12 cellular contexts compared by ENCODE assay signal in the genomic region with DNA sequence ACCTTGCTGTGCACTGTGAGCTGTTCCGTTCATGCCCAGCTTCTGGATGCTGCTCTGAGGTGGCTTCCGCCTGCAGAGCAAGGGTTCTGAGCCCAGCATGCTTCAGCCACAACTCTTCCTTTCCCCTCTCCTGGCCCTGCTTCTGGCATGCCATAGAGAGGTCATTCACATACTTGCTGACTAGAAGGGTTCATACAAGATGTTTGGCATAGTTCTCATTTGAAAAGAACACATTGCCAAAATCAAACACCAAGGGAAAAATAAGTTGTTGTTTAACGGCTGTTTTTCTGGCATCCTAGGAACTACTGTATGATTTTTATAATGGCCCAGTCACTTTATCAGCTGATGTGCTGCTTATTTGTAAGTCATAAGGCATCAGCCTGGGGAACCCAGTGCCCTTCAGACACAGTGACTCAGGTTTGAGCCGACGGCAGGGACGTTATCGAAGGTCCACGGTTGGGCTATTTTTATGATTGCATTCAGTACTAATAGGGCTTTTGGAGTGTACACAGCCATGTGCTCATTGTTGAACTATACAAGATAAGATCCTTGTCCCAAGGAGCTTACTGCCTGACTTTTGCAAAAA. TPM values are rescaled to one million over a fixed set of nuclear protein-coding genes. Genes with fewer than 3 reads are reported as not detected.
DNase-seq lines count a peak whose midpoint lies in the region; ATAC-seq, FAIRE-seq and TF ChIP-seq lines count a peak whose summit lies in the region.
"Had no signal": no experiment of that assay in that cellular context is flagged by ENCODE, and none has a peak within 500 bp of the region (broad histone marks: within the 10 kb centered on the region; RNA-seq: fewer than 3 reads in every experiment).

No MANE protein-coding gene starts in this region.

- no peaks in the 10 kb centered on the region for H3K9me1 ChIP-seq in endothelial cell of umbilical vein (replicated peaks; ENCODE audit: control insufficient read depth, extremely low read depth, insufficient read depth, low read length)

- H3K4me1 ChIP-seq in HEK293 (ENCODE audit: control insufficient read depth, insufficient read depth, low read length) (peaks cover 26% of the 10 kb centered on the region), endothelial cell of umbilical vein (ENCODE audit: control insufficient read depth, extremely low read depth, insufficient read depth, low read length) (peaks cover 54% of the 10 kb centered on the region)
- H3K4me1 ChIP-seq: HAP-1 had no signal

- no peak for TF ChIP-seq CTCF in HEK293 (tag by site-specific recombination; IDR thresholded peaks at IDR 0.05)
- no peak for TF ChIP-seq CTCF in endothelial cell of umbilical vein (IDR thresholded peaks at IDR 0.05; ENCODE audit: extremely low read depth in 1 of 2, insufficient read depth in 1 of 2, low read depth in 1 of 2, low read length in 2 of 2)

- H3K36me3 Mint-ChIP-seq in activated naive CD4-positive, alpha-beta T cell treated with anti-CD3 and anti-CD28 coated beads, Interleukin-2, amount 10 ng/mL, durations not matched to agents 7 days and 5 days, result no peaks in the 10 kb centered on the region

- no peak overlapping the region for H3K4me3 Mint-ChIP-seq in activated naive CD4-positive, alpha-beta T cell treated with anti-CD3 and anti-CD28 coated beads, Interleukin-2, amount 10 ng/mL, durations not matched to agents 7 days and 5 days
- H3K4me3 Mint-ChIP-seq: activated naive CD4-positive, alpha-beta T cell treated with anti-CD3 and anti-CD28 coated beads for 36 hours; T-helper 2 cell treated with Interferon-gamma antibody and Interleukin-4, amounts not matched to agents 5 μg/mL and 100 μg/mL, for 36 hours had no signal

- CTCF ChIA-PET in HEK293 (lab: Yijun Ruan, JAX) (interaction anchor here (0.6 to 1.6 kb wide), 4 partner anchors 22 to 251 kb away, joined by 3 to 4 read pairs (median 3); no protein-coding TSS in a partner anchor), endothelial cell of umbilical vein (lab: Charles Lee) (interaction anchor here (0.7 to 1.8 kb wide), 6 partner anchors 60 to 121 kb away, joined by 3 to 10 read pairs (median 4); no protein-coding TSS in a partner anchor)
- CTCF ChIA-PET in activated naive CD4-positive, alpha-beta T cell treated with anti-CD3 and anti-CD28 coated beads, Interleukin-2, amount 10 ng/mL, durations not matched to agents 7 days and 5 days (lab: Charles Lee), result no interaction called here

- no peaks in the 10 kb centered on the region for H4K20me1 ChIP-seq in endothelial cell of umbilical vein (replicated peaks; ENCODE audit: control insufficient read depth, extremely low read depth, insufficient read depth, low read length)

- H3K4me2 ChIP-seq in endothelial cell of umbilical vein (ENCODE audit: insufficient read depth, low read length), result peak overlapping the region; percentile 69

- peak overlapping the region; percentile 91 for H3K9ac ChIP-seq in endothelial cell of umbilical vein (replicated peaks; ENCODE audit: extremely low read depth, insufficient read depth, low read length)

- H3K27ac ChIP-seq in HEK293 (ENCODE audit: extremely low read depth, low read depth, low read length) (peak overlapping the region; percentile 54; the same call in 1 of the 2 replicates), endothelial cell of umbilical vein (ENCODE audit: insufficient read depth, low read depth, low read length) (peak overlapping the region; percentile 97)

- TF ChIP-seq POLR2A in endothelial cell of umbilical vein (IDR thresholded peaks at IDR 0.05; ENCODE audit: low read depth, low read length) (peak; percentile 19), H54 (IDR thresholded peaks at IDR 0.05; ENCODE audit: low read depth, low read length) (no peak)

- ATAC-seq in GM21423 (IDR thresholded peaks at IDR 0.05; ENCODE audit: unreplicated experiment), result no peak

- POLR2A ChIA-PET in HEK293 (lab: Yijun Ruan, JAX) (interaction anchor here (0.5 kb wide), 2 partner anchors 16 to 483 kb away, joined by 3 to 4 read pairs; no protein-coding TSS in a partner anchor), endothelial cell of umbilical vein (lab: Charles Lee) (no interaction called here)

- dilution Hi-C loops in endothelial cell of umbilical vein (cut with MboI; ENCODE audit: extremely low pct_ligation_motif_present, low sequenced_read_pairs), result no loop called here

- peak; percentile 82 for FAIRE-seq in endothelial cell of umbilical vein (lab: Jason Lieb, UNC)
- no peak for FAIRE-seq in H54 (lab: Jason Lieb, UNC)

- no peak overlapping the region for H3K27ac Mint-ChIP-seq in activated naive CD4-positive, alpha-beta T cell treated with anti-CD3 and anti-CD28 coated beads, Interleukin-2, amount 10 ng/mL, durations not matched to agents 7 days and 5 days
- H3K27ac Mint-ChIP-seq: activated naive CD4-positive, alpha-beta T cell treated with anti-CD3 and anti-CD28 coated beads for 36 hours; T-helper 2 cell treated with Interferon-gamma antibody and Interleukin-4, amounts not matched to agents 5 μg/mL and 100 μg/mL, for 36 hours had no signal

- DNase-seq in endothelial cell of umbilical vein (ENCODE audit: low read depth, low spot score) (peak; percentile 84), kidney tubule cell (ENCODE audit: low spot score) (peak; percentile 52), stromal cell of bone marrow (ENCODE audit: low read depth) (peak; percentile 56), H54 (ENCODE audit: insufficient read length, low spot score) (no peak), NCI-H187 (lab: John Stamatoyannopoulos, UW) (no peak)
- DNase-seq in activated naive CD4-positive, alpha-beta T cell treated with anti-CD3 and anti-CD28 coated beads, Interleukin-2, amount 10 ng/mL, durations not matched to agents 7 days and 5 days, result no peak
- DNase-seq: activated naive CD4-positive, alpha-beta T cell treated with anti-CD3 and anti-CD28 coated beads for 36 hours; OCI-M1 had no signal

- no peaks in the 10 kb centered on the region for H3K27me3 Mint-ChIP-seq in activated naive CD4-positive, alpha-beta T cell treated with anti-CD3 and anti-CD28 coated beads, Interleukin-2, amount 10 ng/mL, durations not matched to agents 7 days and 5 days

- intact Hi-C loops in endothelial cell of umbilical vein (cut with micrococcal nuclease), result loop anchor here (2.0 to 10.0 kb wide), 2 partner anchors 23 to 127 kb away; no protein-coding TSS in a partner anchor

- H3K79me2 ChIP-seq in endothelial cell of umbilical vein (ENCODE audit: control insufficient read depth, insufficient read depth, low read length), result no peaks in the 10 kb centered on the region

- H3K4me1 Mint-ChIP-seq in activated naive CD4-positive, alpha-beta T cell treated with anti-CD3 and anti-CD28 coated beads, Interleukin-2, amount 10 ng/mL, durations not matched to agents 7 days and 5 days, result no peaks in the 10 kb centered on the region

- H3K36me3 ChIP-seq in HEK293 (ENCODE audit: control insufficient read depth in 2 of 2, insufficient read depth in 1 of 2, low read length in 2 of 2) (no peaks in the 10 kb centered on the region), endothelial cell of umbilical vein (ENCODE audit: control insufficient read depth in 2 of 2, extremely low read depth in 1 of 2, insufficient read depth in 2 of 2, low read length in 2 of 2) (no peaks in the 10 kb centered on the region)
- H3K36me3 ChIP-seq: HAP-1 had no signal

- peak overlapping the region; percentile 10 for H2AFZ ChIP-seq in endothelial cell of umbilical vein (ENCODE audit: low read depth, low read length)

- no peaks in the 10 kb centered on the region for H3K9me3 ChIP-seq in HEK293 (ENCODE audit: control insufficient read depth, insufficient read depth, low read depth, low read length)
- H3K9me3 ChIP-seq in endothelial cell of umbilical vein (replicated peaks; ENCODE audit: control insufficient read depth, insufficient read depth, low read length), result no peaks in the 10 kb centered on the region
- H3K9me3 ChIP-seq: HAP-1 had no signal

- no peaks in the 10 kb centered on the region for H3K27me3 ChIP-seq in endothelial cell of umbilical vein (ENCODE audit: control insufficient read depth in 2 of 2, insufficient read depth in 2 of 2, low read length in 2 of 2)

- no TSS peak for BruUV-seq in endothelial cell of umbilical vein (replicated peaks; lab: Mats Ljungman, UMichigan)

- no peak overlapping the region for H3K4me3 ChIP-seq in HEK293 (ENCODE audit: low read depth, low read length)
- H3K4me3 ChIP-seq in endothelial cell of umbilical vein (replicated peaks in 1 of 3; ENCODE audit: insufficient read depth in 1 of 3, low read depth in 1 of 3, low read length in 3 of 3), result no peak overlapping the region
- H3K4me3 ChIP-seq: HAP-1 had no signal

- no peaks in the 10 kb centered on the region for H3K9me3 Mint-ChIP-seq in activated naive CD4-positive, alpha-beta T cell treated with anti-CD3 and anti-CD28 coated beads, Interleukin-2, amount 10 ng/mL, durations not matched to agents 7 days and 5 days
- H3K9me3 Mint-ChIP-seq: activated naive CD4-positive, alpha-beta T cell treated with anti-CD3 and anti-CD28 coated beads for 36 hours; T-helper 2 cell treated with Interferon-gamma antibody and Interleukin-4, amounts not matched to agents 5 μg/mL and 100 μg/mL, for 36 hours had no signal

TF ChIP-seq in HEK293, 187 proteins besides CTCF, POLR2A, EP300 and RAD21 (continues in another document):
- peak; percentile 39; the same call in 1 of the 2 replicates for TF ChIP-seq ZIC2 (tag by site-specific recombination; IDR thresholded peaks at IDR 0.05)
- no peak for TF ChIP-seq ZNF146 (tag by site-specific recombination; IDR thresholded peaks at IDR 0.05)

TF ChIP-seq in endothelial cell of umbilical vein, 7 proteins besides CTCF, POLR2A, EP300 and RAD21:
- TF ChIP-seq FOS (IDR thresholded peaks at IDR 0.05; ENCODE audit: borderline replicate concordance, insufficient read depth, low read length), result peak; percentile 12
- no peak for TF ChIP-seq EZH2 (IDR thresholded peaks at IDR 0.05; ENCODE audit: borderline replicate concordance, low read depth, low read length, severe bottlenecking)
TF ChIP-seq in endothelial cell of umbilical vein: peak in this region for 1.

RNA-seq across cellular contexts. Expression of gene CTAGE1, which starts 53.9 kb away (rescaled TPM):
- not detected in 2 replicates for total RNA-seq in endothelial cell of umbilical vein
- not detected in 2 replicates for polyA plus RNA-seq in endothelial cell of umbilical vein
- polyA plus RNA-seq in endothelial cell of umbilical vein (2011; cell fraction: cytosol; rRNA removed), result not detected in 2 replicates
- not detected in 2 replicates for polyA plus RNA-seq in endothelial cell of umbilical vein (2011; cell fraction: nucleus; rRNA removed)
- 0.05 TPM in 1 of 2 replicates, not detected in the other for polyA plus RNA-seq in endothelial cell of umbilical vein (2012)
- not detected in 2 replicates for polyA minus RNA-seq in endothelial cell of umbilical vein
- polyA minus RNA-seq in endothelial cell of umbilical vein (2011; cell fraction: cytosol; rRNA and poly(A)+ RNA removed), result not detected
- polyA minus RNA-seq in endothelial cell of umbilical vein (2011; cell fraction: nucleus; rRNA and poly(A)+ RNA removed), result not detected in 2 replicates
- total RNA-seq: activated naive CD4-positive, alpha-beta T cell treated with anti-CD3 and anti-CD28 coated beads for 36 hours had no signal

Comparison
In these comparisons a context has a peak if more than half of its experiments do, and no peak if none do; other contexts are left out.
1. DNase-seq: peak in endothelial cell of umbilical vein (single experiment), kidney tubule cell (single experiment) and stromal cell of bone marrow (single experiment); none in H54 (single experiment), activated naive CD4-positive, alpha-beta T cell treated with anti-CD3 and anti-CD28 coated beads, Interleukin-2, amount 10 ng/mL, durations not matched to agents 7 days and 5 days (single experiment) and NCI-H187 (0 of 2).